ENCODE assay signal across 2 cellular contexts in genomic region chr9:126229501-126229900, GRCh38.
"Had no signal": no experiment of that assay in that cellular context is flagged by ENCODE, and none has a peak within 500 bp of the region (broad histone marks: within the 10 kb centered on the region; RNA-seq: fewer than 3 reads in every experiment).

No MANE protein-coding gene starts in this region.

- H3K27ac ChIP-seq: HL-60 had no signal

- H3K4me3 ChIP-seq: GM23338 had no signal

- H3K4me2 ChIP-seq: GM23338 had no signal
